ENCODE assay signal across 10 cellular contexts in the genomic region with DNA sequence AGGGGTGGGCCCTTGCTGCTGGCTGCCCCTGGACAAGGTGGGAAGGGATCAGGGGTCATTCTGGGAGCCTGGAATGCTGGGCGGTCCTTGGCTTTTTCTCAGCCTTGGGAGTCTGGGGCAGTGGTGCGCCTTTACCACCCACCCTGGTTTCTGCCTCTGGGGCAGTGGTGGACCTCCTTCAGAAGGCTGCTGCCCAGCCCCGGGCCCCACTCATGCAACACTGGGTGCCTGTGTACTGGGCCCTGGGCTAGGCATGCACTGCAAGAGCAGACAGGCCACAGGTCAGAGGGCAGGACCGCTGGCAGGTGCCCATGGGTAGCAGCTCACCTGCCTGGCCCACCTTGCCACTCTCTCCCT. TPM values are rescaled to one million over a fixed set of nuclear protein-coding genes. Genes with fewer than 3 reads are reported as not detected.
A peak's percentile ranks its signal among the peaks of the same experiment; 100 is the strongest.
DNase-seq lines count a peak whose midpoint lies in the region; ATAC-seq, FAIRE-seq and TF ChIP-seq lines count a peak whose summit lies in the region.
"Had no signal": no experiment of that assay in that cellular context is flagged by ENCODE, and none has a peak within 500 bp of the region (broad histone marks: within the 10 kb centered on the region; RNA-seq: fewer than 3 reads in every experiment).

No MANE protein-coding gene starts in this region.

- H3K4me3 ChIP-seq in CD4-positive, alpha-beta memory T cell (ENCODE audit: low read length in 2 of 2), result no peak overlapping the region
- H3K4me3 ChIP-seq in kidney (ENCODE audit: low read length in 2 of 2), result no peak overlapping the region

- no peaks in the 10 kb centered on the region for H3K27me3 Mint-ChIP-seq in CD4-positive, alpha-beta memory T cell
- H3K27me3 Mint-ChIP-seq in activated CD8-positive, alpha-beta T cell treated with anti-CD3 and anti-CD28 coated beads for 36 hours, result no peaks in the 10 kb centered on the region

- no peaks in the 10 kb centered on the region for H3K9me3 ChIP-seq in CD4-positive, alpha-beta memory T cell (ENCODE audit: control insufficient read depth in 1 of 2, low read length in 2 of 2)
- no peaks in the 10 kb centered on the region for H3K9me3 ChIP-seq in kidney (ENCODE audit: control insufficient read depth in 1 of 2, low read length in 2 of 2)

- H3K4me1 ChIP-seq in CD4-positive, alpha-beta memory T cell (ENCODE audit: insufficient read depth, low read length), result peaks cover 70% of the 10 kb centered on the region
- peaks cover 56 to 77% of the 10 kb centered on the region in 2 donors for H3K4me1 ChIP-seq in kidney (ENCODE audit: control insufficient read depth in 1 of 2, insufficient read depth in 1 of 2, low read depth in 1 of 2, low read length in 2 of 2)

- H3K27ac ChIP-seq in CD4-positive, alpha-beta memory T cell (ENCODE audit: low read depth, low read length), result peak overlapping the region; percentile 74
- peak overlapping the region; percentile 77 to 93 for H3K27ac ChIP-seq in kidney (ENCODE audit: low read depth in 2 of 2, low read length in 2 of 2)

- intact Hi-C loops in CD4-positive, alpha-beta memory T cell (cut with micrococcal nuclease), result loop anchor here (5.0 kb wide), 1 partner anchor 40 kb away; no protein-coding TSS in a partner anchor
- intact Hi-C loops in activated CD8-positive, alpha-beta T cell treated with anti-CD3 and anti-CD28 coated beads for 36 hours (cut with micrococcal nuclease), result no loop called here
- intact Hi-C loops in kidney (cut with DNase I), result no loop called here
- intact Hi-C loops in sciatic nerve (cut with DNase I), result no loop called here

- no peaks in the 10 kb centered on the region for H3K9me3 Mint-ChIP-seq in CD4-positive, alpha-beta memory T cell
- H3K9me3 Mint-ChIP-seq in activated CD8-positive, alpha-beta T cell treated with anti-CD3 and anti-CD28 coated beads for 36 hours, result no peaks in the 10 kb centered on the region
- H3K9me3 Mint-ChIP-seq: activated T-cell treated with anti-CD3 and anti-CD28 coated beads, Interleukin-2, amount 50 U/mL, for 72 hours had no signal

- H3K36me3 Mint-ChIP-seq in CD4-positive, alpha-beta memory T cell, result no peaks in the 10 kb centered on the region
- peaks cover 2% of the 10 kb centered on the region for H3K36me3 Mint-ChIP-seq in activated CD8-positive, alpha-beta T cell treated with anti-CD3 and anti-CD28 coated beads for 36 hours (ENCODE audit: low read depth)

- H3K27ac Mint-ChIP-seq in CD4-positive, alpha-beta memory T cell, result peak overlapping the region in 3 of 7 donors; percentile 91 to 93 (median 91)
- H3K27ac Mint-ChIP-seq in activated CD8-positive, alpha-beta T cell treated with anti-CD3 and anti-CD28 coated beads for 36 hours, result peak overlapping the region; percentile 84
- H3K27ac Mint-ChIP-seq: activated T-cell treated with anti-CD3 and anti-CD28 coated beads, Interleukin-2, amount 50 U/mL, for 72 hours had no signal

- no peak for TF ChIP-seq CTCF in activated CD8-positive, alpha-beta T cell treated with anti-CD3 and anti-CD28 coated beads for 36 hours (IDR thresholded peaks at IDR 0.05)
- no peak for TF ChIP-seq CTCF in kidney (IDR thresholded peaks at IDR 0.05; ENCODE audit: borderline replicate concordance, extremely low read depth, insufficient read depth)

- peaks cover 29 to 76% (median 50%) of the 10 kb centered on the region in 4 donors for H3K4me1 Mint-ChIP-seq in CD4-positive, alpha-beta memory T cell
- H3K4me1 Mint-ChIP-seq in activated CD8-positive, alpha-beta T cell treated with anti-CD3 and anti-CD28 coated beads for 36 hours (ENCODE audit: low read depth), result peaks cover 62% of the 10 kb centered on the region

- H3K27me3 ChIP-seq in CD4-positive, alpha-beta memory T cell (ENCODE audit: insufficient read depth, low read length), result no peaks in the 10 kb centered on the region

- FAIRE-seq in kidney (lab: Jason Lieb, UNC), result no peak

- CTCF ChIA-PET in CD4-positive, alpha-beta memory T cell (lab: Charles Lee; ENCODE audit: partially characterized antibody), result interaction anchor here (0.7 to 1.6 kb wide), 4 partner anchors 9 to 165 kb away, joined by 3 to 5 read pairs (median 3); no protein-coding TSS in a partner anchor
- CTCF ChIA-PET in activated CD8-positive, alpha-beta T cell treated with anti-CD3 and anti-CD28 coated beads for 36 hours (lab: Charles Lee), result interaction anchor here (0.9 to 1.4 kb wide), 2 partner anchors 13 to 15 kb away, joined by 3 to 4 read pairs; no protein-coding TSS in a partner anchor

- POLR2A ChIA-PET in CD4-positive, alpha-beta memory T cell (lab: Charles Lee; ENCODE audit: partially characterized antibody), result interaction anchor here (1.2 to 6.2 kb wide), 8 partner anchors 10 to 139 kb away, joined by 3 to 77 read pairs (median 10); no protein-coding TSS in a partner anchor
- POLR2A ChIA-PET in activated CD8-positive, alpha-beta T cell treated with anti-CD3 and anti-CD28 coated beads for 36 hours (lab: Charles Lee), result interaction anchor here (1.0 to 3.4 kb wide), 2 partner anchors 10 to 14 kb away, joined by 4 to 18 read pairs; no protein-coding TSS in a partner anchor

- no peak for DNase-seq in CD4-positive, alpha-beta memory T cell
- no peak for DNase-seq in activated CD8-positive, alpha-beta T cell treated with anti-CD3 and anti-CD28 coated beads for 36 hours
- DNase-seq in kidney, result peak; percentile 74
- DNase-seq in sciatic nerve (ENCODE audit: low spot score), result peak; percentile 57
- no peak for DNase-seq in activated CD4-positive, CD25-positive, alpha-beta regulatory T cell treated with anti-CD3 and anti-CD28 coated beads, Interleukin-2, amount 50 U/mL, for 72 hours
- DNase-seq in DMS 273 (lab: John Stamatoyannopoulos, UW; ENCODE audit: unreplicated experiment), result no peak
- no peak for DNase-seq in T1000 (lab: John Stamatoyannopoulos, UW)
- no peak for DNase-seq in stimulated activated CD4-positive, alpha-beta T cell treated with anti-CD3 and anti-CD28 coated beads, Interleukin-2, amount 100 ng/mL, for 24 hours
- DNase-seq: H7 had no signal

- no peaks in the 10 kb centered on the region for H3K36me3 ChIP-seq in CD4-positive, alpha-beta memory T cell (ENCODE audit: insufficient read depth, low read length)
- H3K36me3 ChIP-seq in kidney (ENCODE audit: control insufficient read depth in 1 of 2, insufficient read depth in 2 of 2, low read length in 2 of 2), result no peaks in the 10 kb centered on the region

- no peak for ATAC-seq in activated CD8-positive, alpha-beta T cell treated with anti-CD3 and anti-CD28 coated beads for 36 hours
- no peak for ATAC-seq in sciatic nerve

- H3K9ac ChIP-seq in kidney (ENCODE audit: low read length in 2 of 2), result peak overlapping the region; percentile 2 to 65

- peak overlapping the region in 1 of 8 donors; percentile 25 for H3K4me3 Mint-ChIP-seq in CD4-positive, alpha-beta memory T cell
- no peak overlapping the region for H3K4me3 Mint-ChIP-seq in activated CD8-positive, alpha-beta T cell treated with anti-CD3 and anti-CD28 coated beads for 36 hours

RNA-seq across cellular contexts. Expression of gene SH3BP2, which starts 4.3 kb away (rescaled TPM):
- 10 to 100 TPM; 37.9 to 44.3 TPM for total RNA-seq in CD4-positive, alpha-beta memory T cell
- polyA plus RNA-seq in CD4-positive, alpha-beta memory T cell, result 10 to 100 TPM in 1 of 2 donors, 1 to 10 TPM in 1; 3.8 to 16.3 TPM
- 10 to 100 TPM; 54.8 to 59.0 TPM for total RNA-seq in activated CD8-positive, alpha-beta T cell treated with anti-CD3 and anti-CD28 coated beads for 36 hours
- 128 TPM for total RNA-seq in kidney
- polyA plus RNA-seq in kidney (ENCODE audit: insufficient read depth, low read depth, low replicate concordance), result 27.3 TPM
- 82.7 TPM for total RNA-seq in sciatic nerve

RNA-seq across cellular contexts. Expression of gene TNIP2, which starts 41.0 kb away (rescaled TPM):
- total RNA-seq in CD4-positive, alpha-beta memory T cell, result 10 to 100 TPM; 50.0 to 50.5 TPM
- polyA plus RNA-seq in CD4-positive, alpha-beta memory T cell, result 10 to 100 TPM; 45.8 to 48.5 TPM
- total RNA-seq in activated CD8-positive, alpha-beta T cell treated with anti-CD3 and anti-CD28 coated beads for 36 hours, result 10 to 100 TPM; 46.1 to 48.1 TPM
- total RNA-seq in kidney (44.4 TPM), sciatic nerve (34.9 TPM)
- polyA plus RNA-seq in kidney (ENCODE audit: insufficient read depth, low read depth, low replicate concordance), result 43.1 TPM

RNA-seq across cellular contexts. Expression of gene ADD1, which starts 46.5 kb away (rescaled TPM):
- 100 to 1,000 TPM; 289 to 293 TPM for total RNA-seq in CD4-positive, alpha-beta memory T cell
- 100 to 1,000 TPM; 159 to 171 TPM for polyA plus RNA-seq in CD4-positive, alpha-beta memory T cell
- 100 to 1,000 TPM; 149 to 154 TPM for total RNA-seq in activated CD8-positive, alpha-beta T cell treated with anti-CD3 and anti-CD28 coated beads for 36 hours
- 313 TPM for total RNA-seq in kidney
- polyA plus RNA-seq in kidney (ENCODE audit: insufficient read depth, low read depth, low replicate concordance), result 232 TPM
- total RNA-seq in sciatic nerve, result 429 TPM

Comparison
In these comparisons a context has a peak if more than half of its experiments do, and no peak if none do; other contexts are left out.
1. DNase-seq: peak in kidney (single experiment) and sciatic nerve (single experiment); none in CD4-positive, alpha-beta memory T cell (0 of 5), activated CD8-positive, alpha-beta T cell treated with anti-CD3 and anti-CD28 coated beads for 36 hours (single experiment), activated CD4-positive, CD25-positive, alpha-beta regulatory T cell treated with anti-CD3 and anti-CD28 coated beads, Interleukin-2, amount 50 U/mL, for 72 hours (single experiment), DMS 273 (single experiment), T1000 (single experiment) and stimulated activated CD4-positive, alpha-beta T cell treated with anti-CD3 and anti-CD28 coated beads, Interleukin-2, amount 100 ng/mL, for 24 hours (0 of 2).